8 cellular contexts compared by ENCODE assay signal in the genomic region with DNA sequence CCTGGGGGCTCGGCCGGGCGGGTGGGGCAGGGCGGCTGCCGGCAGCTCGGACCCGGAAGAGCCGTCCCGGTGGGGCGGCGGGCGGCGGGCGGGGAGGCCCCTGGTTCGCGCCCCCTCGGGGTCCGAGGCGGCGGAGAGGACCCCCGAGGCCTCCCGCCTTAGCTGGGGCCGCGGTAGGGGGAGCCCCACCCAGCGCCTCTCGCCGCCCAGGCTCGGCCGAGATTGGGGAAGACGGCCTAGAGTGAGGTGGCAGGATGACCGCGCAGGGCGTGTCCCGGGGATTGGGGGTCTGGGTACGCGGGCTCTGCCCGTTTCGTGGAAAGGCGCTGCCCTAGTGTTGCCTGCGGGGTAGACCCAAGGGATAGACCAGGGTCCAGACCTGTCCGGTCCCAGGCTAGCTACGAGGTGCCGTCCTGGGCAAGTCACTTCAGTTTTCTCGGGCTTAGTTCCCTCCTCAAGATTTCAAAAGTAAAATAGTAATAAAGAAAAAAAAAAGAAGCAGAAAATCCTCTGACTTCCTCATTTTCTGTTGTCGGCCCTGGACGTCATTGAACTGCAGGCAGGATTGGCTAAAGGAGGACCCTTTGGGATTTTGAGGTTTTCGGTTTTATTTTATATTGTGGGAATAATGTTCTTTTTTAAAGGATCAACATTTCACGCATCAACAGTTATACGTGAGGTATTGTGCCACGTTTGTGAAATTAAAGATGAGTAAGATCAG. TPM values are rescaled to one million over a fixed set of nuclear protein-coding genes. Genes with fewer than 3 reads are reported as not detected.
DNase-seq lines count a peak whose midpoint lies in the region; ATAC-seq and TF ChIP-seq lines count a peak whose summit lies in the region.

No MANE protein-coding gene starts in this region.

- H3K4me1 ChIP-seq in rectal smooth muscle tissue (ENCODE audit: control insufficient read depth, insufficient read depth, low read length), result peaks cover 27% of the 10 kb centered on the region

- peaks cover 40 to 48% of the 10 kb centered on the region in 2 donors for H3K36me3 Mint-ChIP-seq in CD14-positive monocyte
- H3K36me3 Mint-ChIP-seq in activated naive CD8-positive, alpha-beta T cell treated with anti-CD3 and anti-CD28 coated beads, Interleukin-2, amount 50 U/mL, for 24 hours (ENCODE audit: low read depth), result peaks cover 39% of the 10 kb centered on the region

- no peaks in the 10 kb centered on the region for H3K27me3 ChIP-seq in rectal smooth muscle tissue (ENCODE audit: control insufficient read depth, insufficient read depth, low read length)

- peaks cover 11% of the 10 kb centered on the region for H3K36me3 ChIP-seq in rectal smooth muscle tissue (ENCODE audit: control insufficient read depth, insufficient read depth, low read length)

- H3K27me3 Mint-ChIP-seq in CD14-positive monocyte (ENCODE audit: low read depth in 3 of 3), result peaks cover 0 to 2% (median 0%) of the 10 kb centered on the region in 3 donors
- H3K27me3 Mint-ChIP-seq in activated naive CD8-positive, alpha-beta T cell treated with anti-CD3 and anti-CD28 coated beads, Interleukin-2, amount 50 U/mL, for 24 hours, result no peaks in the 10 kb centered on the region

- peak overlapping the region; percentile 82 to 96 for H3K4me3 Mint-ChIP-seq in CD14-positive monocyte
- peak overlapping the region; percentile 88 for H3K4me3 Mint-ChIP-seq in activated naive CD8-positive, alpha-beta T cell treated with anti-CD3 and anti-CD28 coated beads, Interleukin-2, amount 50 U/mL, for 24 hours

- H3K27ac Mint-ChIP-seq in CD14-positive monocyte, result peak overlapping the region; percentile 96 to 99 (median 99)
- peak overlapping the region; percentile 81 for H3K27ac Mint-ChIP-seq in activated naive CD8-positive, alpha-beta T cell treated with anti-CD3 and anti-CD28 coated beads, Interleukin-2, amount 50 U/mL, for 24 hours

- intact Hi-C loops in CD14-positive monocyte (cut with micrococcal nuclease) (loop anchor here (2.0 to 10.0 kb wide), 3 partner anchors 14 to 154 kb away; partner anchors contain the start of genes CIB1 (in 1 of the 2), GDPGP1 (in 1 of the 2) and ZNF774 (in 1 of the 2)), left ventricle myocardium superior (cut with micrococcal nuclease) (no loop called here)

- ATAC-seq in GM19467 (IDR thresholded peaks at IDR 0.05; ENCODE audit: unreplicated experiment) (peak; percentile 38), HG03558 (IDR thresholded peaks at IDR 0.05; ENCODE audit: extremely low read depth, unreplicated experiment) (peak; percentile 6), left ventricle myocardium superior (peak; percentile 65)
- peak; percentile 65 for ATAC-seq in activated naive CD8-positive, alpha-beta T cell treated with anti-CD3 and anti-CD28 coated beads, Interleukin-2, amount 50 U/mL, for 24 hours

- H3K27ac ChIP-seq in rectal smooth muscle tissue (ENCODE audit: low read depth, low read length), result peak overlapping the region; percentile 97

- H3K4me3 ChIP-seq in rectal smooth muscle tissue (ENCODE audit: low read length), result peak overlapping the region; percentile 99

- DNase-seq in CD14-positive monocyte (ENCODE audit: low spot score), result peak; percentile 87
- DNase-seq in SKM-1 (lab: John Stamatoyannopoulos, UW; ENCODE audit: unreplicated experiment), result peak; percentile 69
- peak; percentile 71 for DNase-seq in activated naive CD8-positive, alpha-beta T cell treated with anti-CD3 and anti-CD28 coated beads, Interleukin-2, amount 50 U/mL, for 24 hours
- DNase-seq in left ventricle myocardium superior, result peak; percentile 80
- no peak for DNase-seq in cerebellar cortex (ENCODE audit: low spot score)

- H3K9me3 Mint-ChIP-seq in CD14-positive monocyte, result no peaks in the 10 kb centered on the region
- H3K9me3 Mint-ChIP-seq in activated naive CD8-positive, alpha-beta T cell treated with anti-CD3 and anti-CD28 coated beads, Interleukin-2, amount 50 U/mL, for 24 hours, result no peaks in the 10 kb centered on the region

- H3K4me1 Mint-ChIP-seq in CD14-positive monocyte, result peaks cover 52% of the 10 kb centered on the region
- peaks cover 50% of the 10 kb centered on the region for H3K4me1 Mint-ChIP-seq in activated naive CD8-positive, alpha-beta T cell treated with anti-CD3 and anti-CD28 coated beads, Interleukin-2, amount 50 U/mL, for 24 hours

- peak; percentile 10 for TF ChIP-seq CTCF in CD14-positive monocyte (IDR thresholded peaks at IDR 0.05)

- H3K9ac ChIP-seq in rectal smooth muscle tissue (ENCODE audit: low read length), result peak overlapping the region; percentile 100

RNA-seq across cellular contexts. Expression of gene IQGAP1, which starts 0.6 kb away (rescaled TPM):
- polyA plus RNA-seq in CD14-positive monocyte, result 100 to 1,000 TPM; 207 to 276 TPM
- total RNA-seq in left ventricle myocardium superior, result 35.4 TPM

RNA-seq across cellular contexts. Expression of gene ZNF774, which starts 36.5 kb away (rescaled TPM):
- polyA plus RNA-seq in CD14-positive monocyte, result under 1 TPM in 1 of 2 donors, not detected in 1; 0.12 TPM
- 4.9 TPM for total RNA-seq in left ventricle myocardium superior

Comparison
In these comparisons a context has a peak if more than half of its experiments do, and no peak if none do; other contexts are left out.
1. ATAC-seq: peak in every context shown above with its lines; median percentile 65 in activated naive CD8-positive, alpha-beta T cell treated with anti-CD3 and anti-CD28 coated beads, Interleukin-2, amount 50 U/mL, for 24 hours; 65 in left ventricle myocardium superior; 38 in GM19467; 6 in HG03558.